8 cellular contexts compared by ENCODE assay signal in the genomic region with DNA sequence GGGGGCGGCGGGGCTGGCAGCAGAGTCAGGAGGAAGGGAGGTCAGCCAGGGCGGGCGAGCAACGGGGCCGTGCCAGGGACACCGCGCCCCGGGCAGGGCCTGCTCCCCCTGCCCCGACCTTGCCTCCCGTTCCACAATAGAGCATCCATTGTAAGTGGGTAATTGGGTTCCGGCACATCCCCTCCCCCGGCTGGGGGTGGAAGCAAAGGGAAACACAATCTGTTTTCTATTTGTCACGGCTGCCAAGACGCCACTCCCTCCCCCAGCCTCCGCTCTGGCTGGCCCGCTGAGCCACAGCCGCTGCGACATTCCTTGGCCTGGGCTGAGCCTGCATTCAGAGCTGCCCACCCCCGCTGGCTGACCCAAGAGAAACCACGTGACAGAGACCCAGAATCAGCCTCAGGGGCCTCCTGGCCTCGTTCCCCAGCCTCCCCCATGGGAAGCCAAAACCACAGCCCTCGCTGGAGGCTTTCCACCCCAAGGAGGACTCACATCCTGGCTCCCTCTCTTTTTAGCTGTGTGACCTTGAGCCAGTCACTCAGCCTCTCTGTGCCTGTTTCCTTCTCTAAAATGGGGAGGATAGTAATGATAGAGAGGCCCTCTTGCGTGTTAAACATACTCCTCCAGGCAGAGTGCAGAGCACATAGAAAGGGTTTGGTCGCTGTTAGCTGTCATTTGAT.
A peak's percentile ranks its signal among the peaks of the same experiment; 100 is the strongest.
DNase-seq lines count a peak whose midpoint lies in the region; ATAC-seq and TF ChIP-seq lines count a peak whose summit lies in the region.

No MANE protein-coding gene starts in this region.

- H3K27me3 ChIP-seq in A673 (replicated peaks; ENCODE audit: insufficient read depth, low read depth, low read length, poor library complexity) (no peaks in the 10 kb centered on the region), vagina (no peaks in the 10 kb centered on the region)

- BruUV-seq in A673 (replicated peaks; lab: Mats Ljungman, UMichigan): no TSS peak

- H3K27ac ChIP-seq in A673 (ENCODE audit: low read depth, low read length, poor library complexity, severe bottlenecking): peak overlapping the region; percentile 83
- H3K27ac ChIP-seq in vagina: peak overlapping the region; percentile 78

- no peak overlapping the region for H3K27ac Mint-ChIP-seq in activated T-helper 17 cell treated with anti-CD3 and anti-CD28 coated beads, Interleukin-2, amount 50 U/mL, for 72 hours
- peak overlapping the region; percentile 88 for H3K27ac Mint-ChIP-seq in nephron progenitor cell

- CTCF ChIA-PET in A673 (lab: Charles Lee): interaction anchor here (0.5 kb wide), 1 partner anchor 357 kb away, joined by 5 read pairs; no protein-coding TSS in a partner anchor

- no peaks in the 10 kb centered on the region for H3K9me3 Mint-ChIP-seq in activated T-helper 17 cell treated with anti-CD3 and anti-CD28 coated beads, Interleukin-2, amount 50 U/mL, for 72 hours
- H3K9me3 Mint-ChIP-seq in nephron progenitor cell: no peaks in the 10 kb centered on the region

- H3K9me3 ChIP-seq in A673 (ENCODE audit: low read depth, low read length, poor library complexity, severe bottlenecking) (no peaks in the 10 kb centered on the region), vagina (no peaks in the 10 kb centered on the region)

- peaks cover 16% of the 10 kb centered on the region for H3K4me1 ChIP-seq in A673 (ENCODE audit: insufficient read depth, low read length, poor library complexity, severe bottlenecking)
- peaks cover 31% of the 10 kb centered on the region for H3K4me1 ChIP-seq in vagina

- no peaks in the 10 kb centered on the region for H3K36me3 ChIP-seq in A673 (ENCODE audit: insufficient read depth, low read length, poor library complexity, severe bottlenecking)
- H3K36me3 ChIP-seq in vagina: no peaks in the 10 kb centered on the region

- intact Hi-C loops in A673 (cut with micrococcal nuclease; ENCODE audit: unreplicated experiment): no loop called here
- intact Hi-C loops in vagina (cut with DNase I): loop anchor here (10.0 kb wide), 1 partner anchor 51 kb away; no protein-coding TSS in a partner anchor

- H3K4me1 Mint-ChIP-seq in activated T-helper 17 cell treated with anti-CD3 and anti-CD28 coated beads, Interleukin-2, amount 50 U/mL, for 72 hours: peaks cover 5% of the 10 kb centered on the region
- peaks cover 76% of the 10 kb centered on the region for H3K4me1 Mint-ChIP-seq in nephron progenitor cell

- peaks cover 15% of the 10 kb centered on the region for H3K27me3 Mint-ChIP-seq in activated T-helper 17 cell treated with anti-CD3 and anti-CD28 coated beads, Interleukin-2, amount 50 U/mL, for 72 hours
- peaks cover 31% of the 10 kb centered on the region for H3K27me3 Mint-ChIP-seq in nephron progenitor cell (ENCODE audit: low read depth, poor library complexity)

- no peak for TF ChIP-seq CTCF in A673 (conservative IDR thresholded peaks at IDR 0.05; ENCODE audit: low read depth, low read length)
- no peak for TF ChIP-seq CTCF in nephron progenitor cell (IDR thresholded peaks at IDR 0.05)
- no peak for TF ChIP-seq CTCF in vagina (IDR thresholded peaks at IDR 0.05)

- no peak overlapping the region for H3K4me3 Mint-ChIP-seq in activated T-helper 17 cell treated with anti-CD3 and anti-CD28 coated beads, Interleukin-2, amount 50 U/mL, for 72 hours
- H3K4me3 Mint-ChIP-seq in nephron progenitor cell: no peak overlapping the region

- POLR2A ChIA-PET in A673 (lab: Charles Lee; ENCODE audit: low non-redundant PET): no interaction called here

- no peak for TF ChIP-seq POLR2A in vagina (IDR thresholded peaks at IDR 0.05)

- H3K4me3 ChIP-seq in A673 (ENCODE audit: low read depth, low read length, poor library complexity, severe bottlenecking) (peak overlapping the region; percentile 10), vagina (peak overlapping the region in 1 of 2 donors; percentile 4)

- ATAC-seq in GM19395 (IDR thresholded peaks at IDR 0.05; ENCODE audit: unreplicated experiment) (peak; percentile 45), GM18858 (IDR thresholded peaks at IDR 0.05; ENCODE audit: unreplicated experiment) (no peak)
- peak; percentile 40 for ATAC-seq in activated T-helper 17 cell treated with anti-CD3 and anti-CD28 coated beads, Interleukin-2, amount 50 U/mL, for 72 hours (replicated peaks)

- peak; percentile 95 for DNase-seq in A673 (ENCODE audit: low spot score)
- peak; percentile 85 for DNase-seq in NCI-H2196 treated with DMSO at 0.1 percent for 48 hours (lab: John Stamatoyannopoulos, UW; ENCODE audit: unreplicated experiment)
- peak; percentile 99 for DNase-seq in foreskin melanocyte
- peak; percentile 87 for DNase-seq in nephron progenitor cell
- DNase-seq in vagina (ENCODE audit: extremely low spot score in 2 of 2): peak in 1 of 2 donors; percentile 96

- H3K36me3 Mint-ChIP-seq in activated T-helper 17 cell treated with anti-CD3 and anti-CD28 coated beads, Interleukin-2, amount 50 U/mL, for 72 hours (ENCODE audit: low read depth): no peaks in the 10 kb centered on the region
- no peaks in the 10 kb centered on the region for H3K36me3 Mint-ChIP-seq in nephron progenitor cell (ENCODE audit: low read depth)
